In genomic region chr19:4660181-4660791, GRCh38 we compare ENCODE assay signal across 8 cellular contexts. TPM values are rescaled to one million over a fixed set of nuclear protein-coding genes. Genes with fewer than 3 reads are reported as not detected.
DNase-seq lines count a peak whose midpoint lies in the region; ATAC-seq and TF ChIP-seq lines count a peak whose summit lies in the region.

No MANE protein-coding gene starts in this region.

- H2AFZ ChIP-seq in Loucy (ENCODE audit: low read length), result no peak overlapping the region

- no peak overlapping the region for H3K9ac ChIP-seq in Loucy (ENCODE audit: low read depth, low read length, poor library complexity, severe bottlenecking)

- H3K36me3 ChIP-seq in GM06990 (ENCODE audit: control insufficient read depth, insufficient read depth, low read length), result peaks cover 28% of the 10 kb centered on the region
- H3K36me3 ChIP-seq in Loucy (ENCODE audit: insufficient read depth, low read length), result peaks cover 52% of the 10 kb centered on the region; the same call in 1 of the 2 replicates

- ATAC-seq in HG03571 (IDR thresholded peaks at IDR 0.05; ENCODE audit: unreplicated experiment) (no peak), GM21825 (IDR thresholded peaks at IDR 0.05; ENCODE audit: unreplicated experiment) (no peak)

- H3K9me3 ChIP-seq in Loucy (ENCODE audit: insufficient read depth, low read depth, low read length), result no peaks in the 10 kb centered on the region

- H3F3A ChIP-seq in Loucy (ENCODE audit: low read depth), result no peaks in the 10 kb centered on the region

- DNase-seq in GM06990 (ENCODE audit: extremely low read depth, insufficient read length), result no peak
- DNase-seq in astrocyte of the spinal cord (ENCODE audit: low read depth, low spot score), result no peak
- DNase-seq in myocyte (ENCODE audit: low read depth), result peak; percentile 32
- DNase-seq in stimulated activated naive CD4-positive, alpha-beta T cell treated with Interleukin-2 at 50 U/mL for 16 hours (lab: John Stamatoyannopoulos, UW), result no peak
- DNase-seq in LoVo (ENCODE audit: low spot score), result no peak

- TF ChIP-seq CTCF in GM06990 (IDR thresholded peaks at IDR 0.05; ENCODE audit: insufficient read depth, low read length, poor library complexity, severe bottlenecking) (peak; percentile 45), Loucy (conservative IDR thresholded peaks at IDR 0.05; ENCODE audit: low read length) (peak; percentile 56), astrocyte of the spinal cord (IDR thresholded peaks at IDR 0.05; ENCODE audit: low read depth, low read length) (peak; percentile 33)

- H3K79me2 ChIP-seq in Loucy (ENCODE audit: insufficient read depth, low read length), result no peaks in the 10 kb centered on the region

- H3K4me1 ChIP-seq in Loucy (ENCODE audit: insufficient read depth, low read length, poor library complexity, severe bottlenecking), result no peaks in the 10 kb centered on the region

- H3K9me2 ChIP-seq in Loucy (replicated peaks; ENCODE audit: low read depth, low read length), result no peaks in the 10 kb centered on the region

- no peaks in the 10 kb centered on the region for H4K20me1 ChIP-seq in Loucy (ENCODE audit: insufficient read depth, low read length, poor library complexity, severe bottlenecking)

- H3K4me3 ChIP-seq in GM06990 (replicated peaks; ENCODE audit: low read depth, low read length), result no peak overlapping the region
- no peak overlapping the region for H3K4me3 ChIP-seq in Loucy (ENCODE audit: low read length, poor library complexity, severe bottlenecking)
- no peak overlapping the region for H3K4me3 ChIP-seq in astrocyte of the spinal cord (ENCODE audit: low read depth, low read length)

- H3K27me3 ChIP-seq in GM06990 (replicated peaks; ENCODE audit: control insufficient read depth, insufficient read depth, low read length) (no peaks in the 10 kb centered on the region), Loucy (ENCODE audit: insufficient read depth, low read length, poor library complexity, severe bottlenecking) (no peaks in the 10 kb centered on the region)

- no peak overlapping the region for H3K4me2 ChIP-seq in Loucy (ENCODE audit: low read depth, low read length, poor library complexity, severe bottlenecking)

- in situ Hi-C loops in astrocyte of the spinal cord (cut with HindIII; ENCODE audit: low sequenced_read_pairs), result no loop called here

RNA-seq across cellular contexts. Expression of gene MYDGF, which starts 9.9 kb away (rescaled TPM):
- total RNA-seq in myocyte, result 64.6 and 65.2 TPM in 2 replicates
- polyA plus RNA-seq in myocyte (2012), result 274 TPM

RNA-seq across cellular contexts. Expression of gene TNFAIP8L1, which starts 21.0 kb away (rescaled TPM):
- total RNA-seq in myocyte, result 3.7 and 7.5 TPM in 2 replicates
- 8.0 TPM for polyA plus RNA-seq in myocyte (2012)
